ENCODE assay signal across 8 cellular contexts in the genomic region with DNA sequence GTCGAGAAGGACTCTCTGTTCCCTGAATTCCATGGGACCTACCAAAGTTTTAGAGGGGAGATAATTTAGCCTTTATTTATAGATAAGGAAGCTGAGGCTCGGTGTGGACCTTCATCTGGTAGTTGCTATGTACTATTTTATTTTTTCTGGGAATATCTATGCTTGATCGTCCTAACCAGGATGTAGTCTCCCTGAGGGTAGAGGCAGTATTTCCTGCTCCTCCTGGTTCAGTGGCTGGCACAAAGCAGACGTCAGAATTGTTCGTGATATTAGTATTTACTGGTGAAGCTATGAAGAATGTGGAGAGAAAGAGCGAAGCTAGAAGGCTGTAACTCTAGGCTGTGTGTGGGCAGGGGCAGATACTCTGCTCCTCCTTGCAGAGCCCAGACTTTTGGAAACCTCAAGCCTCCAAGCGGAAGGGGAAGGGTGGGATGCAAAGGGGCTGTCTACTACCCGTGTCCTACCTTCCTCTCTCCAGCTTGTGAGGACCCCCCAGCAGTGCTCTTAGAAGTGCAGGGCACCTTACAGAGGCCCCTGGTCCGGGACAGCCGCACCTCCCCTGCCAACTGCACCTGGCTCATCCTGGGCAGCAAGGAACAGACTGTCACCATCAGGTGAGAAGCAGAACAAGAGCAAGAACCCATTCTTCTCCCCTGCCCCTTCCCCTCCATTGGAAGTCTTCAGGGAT. TPM values are rescaled to one million over a fixed set of nuclear protein-coding genes. Genes with fewer than 3 reads are reported as not detected.
DNase-seq lines count a peak whose midpoint lies in the region; ATAC-seq lines count a peak whose summit lies in the region.

No MANE protein-coding gene starts in this region.

- POLR2A ChIA-PET in activated CD4-positive, alpha-beta memory T cell treated with anti-CD3 and anti-CD28 coated beads for 36 hours (lab: Charles Lee), result interaction anchor here (0.5 to 2.7 kb wide), 10 partner anchors 9 to 284 kb away, joined by 3 to 16 read pairs (median 4); a partner anchor contains a TSS

- ATAC-seq in right cardiac atrium (no peak), GM18868 (IDR thresholded peaks at IDR 0.05; ENCODE audit: unreplicated experiment) (no peak), HG03108 (IDR thresholded peaks at IDR 0.05; ENCODE audit: unreplicated experiment) (no peak)

- no peaks in the 10 kb centered on the region for H3K9me3 ChIP-seq in right cardiac atrium (ENCODE audit: control insufficient read depth, low read length)

- H3K36me3 Mint-ChIP-seq in activated CD4-positive, alpha-beta memory T cell treated with anti-CD3 and anti-CD28 coated beads for 36 hours, result peaks cover 30% of the 10 kb centered on the region

- CTCF ChIA-PET in activated CD4-positive, alpha-beta memory T cell treated with anti-CD3 and anti-CD28 coated beads for 36 hours (lab: Charles Lee), result interaction anchor here (0.6 to 6.4 kb wide), 33 partner anchors 10 to 316 kb away, joined by 3 to 115 read pairs (median 4); a partner anchor contains a TSS

- WGBS in right cardiac atrium, result 51% methylated on average over 10 of the region's 10 CpGs

- H3K27me3 ChIP-seq in H7 (ENCODE audit: control insufficient read depth, insufficient read depth, low read length) (no peaks in the 10 kb centered on the region), right cardiac atrium (ENCODE audit: control insufficient read depth, insufficient read depth) (no peaks in the 10 kb centered on the region)

- H3K27ac Mint-ChIP-seq in activated CD4-positive, alpha-beta memory T cell treated with anti-CD3 and anti-CD28 coated beads for 36 hours, result peak overlapping the region; percentile 90

- H3K27ac ChIP-seq in right cardiac atrium (ENCODE audit: low read length) (peak overlapping the region; percentile 81), skin epidermis (peak overlapping the region in 20 of 21 experiments; percentile 92 to 99 (median 98))

- H3K36me3 ChIP-seq in H7 (replicated peaks; ENCODE audit: control insufficient read depth, insufficient read depth, low read length), result peaks cover 3% of the 10 kb centered on the region

- H3K4me3 Mint-ChIP-seq in activated CD4-positive, alpha-beta memory T cell treated with anti-CD3 and anti-CD28 coated beads for 36 hours, result peak overlapping the region; percentile 88

- H3K4me1 Mint-ChIP-seq in activated CD4-positive, alpha-beta memory T cell treated with anti-CD3 and anti-CD28 coated beads for 36 hours (ENCODE audit: low read depth), result peaks cover 33% of the 10 kb centered on the region

- intact Hi-C loops in activated CD4-positive, alpha-beta memory T cell treated with anti-CD3 and anti-CD28 coated beads for 36 hours (cut with micrococcal nuclease), result loop anchor here (1.0 kb wide), 1 partner anchor 27 kb away; no protein-coding TSS in a partner anchor
- intact Hi-C loops in right cardiac atrium (cut with DNase I), result no loop called here

- no peak for DNase-seq in H7
- no peak for DNase-seq in activated CD4-positive, alpha-beta memory T cell treated with anti-CD3 and anti-CD28 coated beads for 36 hours
- no peak for DNase-seq in right cardiac atrium
- DNase-seq in NCI-H128 (lab: John Stamatoyannopoulos, UW; ENCODE audit: unreplicated experiment), result no peak
- no peak for DNase-seq in activated CD4-positive, CD25-positive, alpha-beta regulatory T cell treated with anti-CD3 and anti-CD28 coated beads, Interleukin-2, amount 50 U/mL, for 72 hours

- H3K4me3 ChIP-seq in H7 (ENCODE audit: insufficient read depth, low read depth, low read length) (0 out of 2 replicates have a peak overlapping the region, but pooled peaks have one; percentile 4), right cardiac atrium (ENCODE audit: low read length) (peak overlapping the region; percentile 72), skin epidermis (peak overlapping the region; percentile 62 to 97 (median 88))

- H3K4me1 ChIP-seq in right cardiac atrium (ENCODE audit: control insufficient read depth, insufficient read depth, low read length), result peaks cover 5% of the 10 kb centered on the region

- H3K9me3 Mint-ChIP-seq in activated CD4-positive, alpha-beta memory T cell treated with anti-CD3 and anti-CD28 coated beads for 36 hours, result no peaks in the 10 kb centered on the region

- H3K27me3 Mint-ChIP-seq in activated CD4-positive, alpha-beta memory T cell treated with anti-CD3 and anti-CD28 coated beads for 36 hours, result no peaks in the 10 kb centered on the region

RNA-seq across cellular contexts. Expression of a gene that starts 1.4 kb away (rescaled TPM):
- 9.5 and 19.3 TPM in 2 replicates for total RNA-seq in H7 (2014; rRNA removed; shearing (Covaris generic))
- total RNA-seq in activated CD4-positive, alpha-beta memory T cell treated with anti-CD3 and anti-CD28 coated beads for 36 hours, result 10 to 100 TPM; 62.4 to 64.3 TPM
- total RNA-seq in right cardiac atrium, result 10 to 100 TPM; 66.2 to 89.7 (median 76.5) TPM
- 28.7 TPM for polyA plus RNA-seq in right cardiac atrium

RNA-seq across cellular contexts. Expression of a gene that starts 10.0 kb away (rescaled TPM):
- 0.33 and 0.73 TPM in 2 replicates for total RNA-seq in H7 (2014; rRNA removed; shearing (Covaris generic))
- under 1 TPM; 0.36 to 0.77 TPM for total RNA-seq in activated CD4-positive, alpha-beta memory T cell treated with anti-CD3 and anti-CD28 coated beads for 36 hours
- total RNA-seq in right cardiac atrium, result under 1 TPM in 1 of 4 donors, not detected in 3; 0.25 TPM
- 0.07 TPM for polyA plus RNA-seq in right cardiac atrium

RNA-seq across cellular contexts. Expression of a gene that starts 36.6 kb away (rescaled TPM):
- total RNA-seq in H7 (2014; rRNA removed; shearing (Covaris generic)), result 54.6 and 79.8 TPM in 2 replicates
- 1 to 10 TPM; 1.1 to 1.4 TPM for total RNA-seq in activated CD4-positive, alpha-beta memory T cell treated with anti-CD3 and anti-CD28 coated beads for 36 hours
- 10 to 100 TPM; 45.3 to 64.1 (median 50.0) TPM for total RNA-seq in right cardiac atrium
- 33.3 TPM for polyA plus RNA-seq in right cardiac atrium

RNA-seq across cellular contexts. Expression of a gene that starts 43.3 kb away (rescaled TPM):
- 80.8 and 86.6 TPM in 2 replicates for total RNA-seq in H7 (2014; rRNA removed; shearing (Covaris generic))
- 100 to 1,000 TPM; 152 to 156 TPM for total RNA-seq in activated CD4-positive, alpha-beta memory T cell treated with anti-CD3 and anti-CD28 coated beads for 36 hours
- total RNA-seq in right cardiac atrium, result 100 to 1,000 TPM in 1 of 4 donors, 10 to 100 TPM in 3; 86.2 to 115 (median 91.1) TPM
- 113 TPM for polyA plus RNA-seq in right cardiac atrium

RNA-seq across cellular contexts. Expression of a gene that starts 46.0 kb away (rescaled TPM):
- total RNA-seq in H7 (2014; rRNA removed; shearing (Covaris generic)), result 41.9 and 45.0 TPM in 2 replicates
- 10 to 100 TPM; 55.0 to 56.0 TPM for total RNA-seq in activated CD4-positive, alpha-beta memory T cell treated with anti-CD3 and anti-CD28 coated beads for 36 hours
- total RNA-seq in right cardiac atrium, result 10 to 100 TPM; 56.0 to 66.3 (median 61.6) TPM
- polyA plus RNA-seq in right cardiac atrium, result 26.0 TPM

Comparison
In these comparisons a context has a peak if more than half of its experiments do, and no peak if none do; other contexts are left out.
1. H3K4me3 ChIP-seq: peak in every context shown above with its lines; median percentile 88 in skin epidermis; 72 in right cardiac atrium; 4 in H7.
2. RNA of a gene that starts 36.6 kb away (total RNA-seq): 54.6 to 79.8 TPM in H7 and 45.3 to 64.1 TPM in right cardiac atrium; 1.1 to 1.4 TPM in activated CD4-positive, alpha-beta memory T cell treated with anti-CD3 and anti-CD28 coated beads for 36 hours; every median in the first group is over 10 times any median in the second.